ENCODE assay signal across 17 cellular contexts in genomic region chr4:188042191-188042590, GRCh38. TPM values are rescaled to one million over a fixed set of nuclear protein-coding genes. Genes with fewer than 3 reads are reported as not detected.
DNase-seq lines count a peak whose midpoint lies in the region; ATAC-seq and TF ChIP-seq lines count a peak whose summit lies in the region.
"Had no signal": no experiment of that assay in that cellular context is flagged by ENCODE, and none has a peak within 500 bp of the region (broad histone marks: within the 10 kb centered on the region; RNA-seq: fewer than 3 reads in every experiment).

No MANE protein-coding gene starts in this region.

- 77 to 87% methylated on average over 5 to 15 of the region's 15 CpGs for WGBS in endodermal cell (ENCODE audit: insufficient coverage in 1 of 2, insufficient read length in 1 of 2), 2 experiments
- 86 to 92% methylated on average over 15 of the region's 15 CpGs for WGBS in aorta, 2 donors

- peak overlapping the region; percentile 8 for H3K4me3 Mint-ChIP-seq in endodermal cell
- H3K4me3 Mint-ChIP-seq: CD4-positive, alpha-beta T cell had no signal

- H3K4me1 ChIP-seq in HUES6 (ENCODE audit: control insufficient read depth, insufficient read depth, low read length) (peaks cover 16% of the 10 kb centered on the region; the same call in 1 of the 2 replicates), endodermal cell (ENCODE audit: control insufficient read depth, insufficient read depth, low read length) (no peaks in the 10 kb centered on the region), aorta (ENCODE audit: control insufficient read depth in 1 of 2, insufficient read depth in 2 of 2, low read length in 2 of 2) (no peaks in the 10 kb centered on the region), tibial artery (peaks cover 0 to 4% (median 0%) of the 10 kb centered on the region in 4 donors)
- H3K4me1 ChIP-seq: HAP-1 had no signal

- no peaks in the 10 kb centered on the region for H3K27me3 Mint-ChIP-seq in endodermal cell (ENCODE audit: insufficient read depth)
- H3K27me3 Mint-ChIP-seq: CD4-positive, alpha-beta T cell had no signal

- H3K27ac ChIP-seq in HUES6 (ENCODE audit: low read depth, low read length) (no peak overlapping the region), endodermal cell (ENCODE audit: low read depth, low read length) (no peak overlapping the region), aorta (ENCODE audit: low read depth in 1 of 2, low read length in 2 of 2) (no peak overlapping the region), tibial artery (no peak overlapping the region)
- H3K27ac ChIP-seq: C4-2B, KMS-11 had no signal

- intact Hi-C loops in aorta (cut with DNase I) (no loop called here), tibial artery (cut with DNase I; ENCODE audit: low total_unique reads) (no loop called here)

- H3K36me3 ChIP-seq in HUES6 (ENCODE audit: control insufficient read depth, insufficient read depth, low read length) (no peaks in the 10 kb centered on the region), endodermal cell (ENCODE audit: control insufficient read depth, insufficient read depth, low read length) (no peaks in the 10 kb centered on the region), aorta (ENCODE audit: control insufficient read depth in 1 of 2, insufficient read depth in 2 of 2, low read length in 1 of 2) (no peaks in the 10 kb centered on the region), tibial artery (no peaks in the 10 kb centered on the region)
- H3K36me3 ChIP-seq: HAP-1 had no signal

- peak; percentile 29 for ATAC-seq in aorta (ENCODE audit: low FRiP score)

- H3K9ac ChIP-seq in HUES6 (ENCODE audit: low read length) (no peak overlapping the region), endodermal cell (ENCODE audit: extremely low read depth, low read length, poor library complexity, severe bottlenecking) (no peak overlapping the region)
- H3K9ac ChIP-seq: KMS-11 had no signal

- DNase-seq in ELF-1 (ENCODE audit: low read depth, low spot score), result peak; percentile 87
- no peak for DNase-seq in endodermal cell
- DNase-seq in aorta, result no peak
- no peak for DNase-seq in NCI-H510A (lab: John Stamatoyannopoulos, UW)
- DNase-seq in stimulated activated CD4-positive, alpha-beta T cell treated with anti-CD3 and anti-CD28 coated beads, Interleukin-2, amount 100 ng/mL, for 24 hours, result no peak
- no peak for DNase-seq in tibial artery
- DNase-seq: CD4-positive, alpha-beta T cell; DMS79 treated with DMSO at 0.1 percent for 48 hours; EL; GDM1; GOT3 had no signal

- H3K4me1 Mint-ChIP-seq in endodermal cell, result peaks cover 9% of the 10 kb centered on the region

- H3K27ac Mint-ChIP-seq in endodermal cell, result peak overlapping the region; percentile 21
- H3K27ac Mint-ChIP-seq: CD4-positive, alpha-beta T cell had no signal

- H3K9me3 ChIP-seq in HUES6 (ENCODE audit: control insufficient read depth, insufficient read depth, low read depth, low read length), result no peaks in the 10 kb centered on the region
- no peaks in the 10 kb centered on the region for H3K9me3 ChIP-seq in endodermal cell (ENCODE audit: control insufficient read depth, low read length)
- no peaks in the 10 kb centered on the region for H3K9me3 ChIP-seq in aorta (ENCODE audit: control insufficient read depth, low read length)
- no peaks in the 10 kb centered on the region for H3K9me3 ChIP-seq in tibial artery
- H3K9me3 ChIP-seq: HAP-1 had no signal

- H3K27me3 ChIP-seq in HUES6 (ENCODE audit: control insufficient read depth, insufficient read depth, low read length) (no peaks in the 10 kb centered on the region), endodermal cell (ENCODE audit: control insufficient read depth, insufficient read depth, low read length, poor library complexity, severe bottlenecking) (no peaks in the 10 kb centered on the region), aorta (ENCODE audit: control insufficient read depth in 1 of 2, insufficient read depth in 2 of 2, low read length in 1 of 2) (no peaks in the 10 kb centered on the region), tibial artery (no peaks in the 10 kb centered on the region)

- no peaks in the 10 kb centered on the region for H3K9me3 Mint-ChIP-seq in endodermal cell

- no peaks in the 10 kb centered on the region for H3K36me3 Mint-ChIP-seq in endodermal cell (ENCODE audit: low read depth)

- TF ChIP-seq CTCF in endodermal cell (conservative IDR thresholded peaks at IDR 0.05) (peak; percentile 14), tibial artery (IDR thresholded peaks at IDR 0.05) (no peak)

- H3K4me3 ChIP-seq in HUES6 (ENCODE audit: low read depth, low read length), result peak overlapping the region; percentile 14; the same call in 1 of the 2 replicates
- H3K4me3 ChIP-seq in endodermal cell (ENCODE audit: low read length), result no peak overlapping the region
- no peak overlapping the region for H3K4me3 ChIP-seq in aorta (ENCODE audit: low read length in 2 of 2)
- H3K4me3 ChIP-seq in tibial artery, result no peak overlapping the region
- H3K4me3 ChIP-seq: HAP-1 had no signal

RNA-seq across cellular contexts. Expression of gene ZFP42, which starts 46.6 kb away (rescaled TPM):
- 10 to 100 TPM; 30.9 to 58.5 TPM for total RNA-seq in endodermal cell
- polyA plus RNA-seq in endodermal cell (2013, experiment 1 of 2), result 4.9 TPM
- 2.6 TPM for polyA plus RNA-seq in endodermal cell (2013, experiment 2 of 2)
- total RNA-seq in aorta, result not detected
- polyA plus RNA-seq in aorta, result not detected
- total RNA-seq: CD4-positive, alpha-beta T cell; HT-29 had no signal
- polyA plus RNA-seq: BJ had no signal

Comparison
In these comparisons a context has a peak if more than half of its experiments do, and no peak if none do; other contexts are left out.
1. RNA of gene ZFP42, which starts 46.6 kb away (total RNA-seq): 30.9 to 58.5 TPM in endodermal cell; not detected in aorta; every median in the first group is over 10 times any median in the second.